ENCODE assay signal across 18 cellular contexts in the genomic region with DNA sequence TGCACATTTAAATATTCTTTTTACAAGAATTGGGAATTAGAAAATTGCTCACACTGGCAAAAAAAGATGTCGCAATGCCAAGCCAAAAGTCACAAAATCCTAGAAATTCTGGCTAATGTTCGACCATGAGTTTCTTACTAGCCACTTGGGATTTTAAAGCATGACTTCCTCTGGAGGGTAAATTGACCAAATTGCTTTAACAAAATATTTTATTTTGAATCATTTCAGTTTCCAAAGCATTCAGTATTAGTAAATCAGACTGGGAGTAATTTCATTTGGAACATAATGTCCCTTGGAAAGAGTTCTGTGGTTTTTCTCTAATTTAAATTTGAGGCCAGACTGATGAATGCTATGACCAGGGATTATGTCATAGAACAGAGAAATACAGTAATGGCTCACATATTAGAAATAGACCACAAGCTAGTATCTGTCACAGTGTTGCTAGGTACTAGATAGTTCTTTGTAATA. TPM values are rescaled to one million over a fixed set of nuclear protein-coding genes. Genes with fewer than 3 reads are reported as not detected.
DNase-seq lines count a peak whose midpoint lies in the region; ATAC-seq, FAIRE-seq and TF ChIP-seq lines count a peak whose summit lies in the region.
"Had no signal": no experiment of that assay in that cellular context is flagged by ENCODE, and none has a peak within 500 bp of the region (broad histone marks: within the 10 kb centered on the region; RNA-seq: fewer than 3 reads in every experiment).

No MANE protein-coding gene starts in this region.

- no peak overlapping the region for H2BK120ac ChIP-seq in H1 (replicated peaks; ENCODE audit: low read depth, low read length)

- H3K27ac Mint-ChIP-seq in WTC11 = no peak overlapping the region
- H3K27ac Mint-ChIP-seq: activated CD8-positive, alpha-beta memory T cell treated with anti-CD3 and anti-CD28 coated beads, Interleukin-2, amount 10 ng/mL, durations not matched to agents 7 days and 5 days; activated naive CD8-positive, alpha-beta T cell treated with anti-CD3 and anti-CD28 coated beads, Interleukin-2, amount 50 U/mL, for 24 hours; H9 had no signal

- H4K20me1 ChIP-seq in H1 (replicated peaks in 1 of 2; ENCODE audit: control insufficient read depth in 1 of 2, insufficient read depth in 2 of 2, low read length in 2 of 2) = no peaks in the 10 kb centered on the region

- H3K36me3 ChIP-seq in H1 (ENCODE audit: control insufficient read depth in 2 of 4, insufficient read depth in 4 of 4, low read length in 3 of 4) (peaks cover 0 to 3% (median 0%) of the 10 kb centered on the region in 4 experiments; a peak in 3 of 8 replicates), mucosa of rectum (ENCODE audit: control insufficient read depth in 2 of 2, insufficient read depth in 2 of 2, low read length in 2 of 2) (no peaks in the 10 kb centered on the region)

- no peak for ATAC-seq in WTC11
- ATAC-seq: activated CD8-positive, alpha-beta memory T cell treated with anti-CD3 and anti-CD28 coated beads, Interleukin-2, amount 10 ng/mL, durations not matched to agents 7 days and 5 days; activated naive CD8-positive, alpha-beta T cell treated with anti-CD3 and anti-CD28 coated beads, Interleukin-2, amount 50 U/mL, for 24 hours had no signal

- H2BK5ac ChIP-seq in H1 (ENCODE audit: low read depth, low read length) = no peak overlapping the region

- no peak overlapping the region for H4K91ac ChIP-seq in H1 (replicated peaks; ENCODE audit: insufficient read length, low read length)

- no peak overlapping the region for H2AFZ ChIP-seq in H1 (ENCODE audit: low read length)

- H3K4me1 Mint-ChIP-seq in WTC11 = peaks cover 16% of the 10 kb centered on the region
- H3K4me1 Mint-ChIP-seq: activated CD8-positive, alpha-beta memory T cell treated with anti-CD3 and anti-CD28 coated beads, Interleukin-2, amount 10 ng/mL, durations not matched to agents 7 days and 5 days; activated naive CD8-positive, alpha-beta T cell treated with anti-CD3 and anti-CD28 coated beads, Interleukin-2, amount 50 U/mL, for 24 hours; neural crest cell had no signal

- H3K9me3 Mint-ChIP-seq in WTC11 = peaks cover 14% of the 10 kb centered on the region
- H3K9me3 Mint-ChIP-seq: activated naive CD8-positive, alpha-beta T cell treated with anti-CD3 and anti-CD28 coated beads, Interleukin-2, amount 50 U/mL, for 24 hours had no signal

- H3K79me1 ChIP-seq in H1 (ENCODE audit: low read depth, low read length) = no peaks in the 10 kb centered on the region

- CTCF ChIA-PET in H1 (lab: Charles Lee; ENCODE audit: partially characterized antibody) = no interaction called here
- CTCF ChIA-PET in WTC11 (lab: Charles Lee) = no interaction called here

- H4K5ac ChIP-seq in H1 (ENCODE audit: insufficient read length, low read depth, low read length) = no peak overlapping the region

- H3K27me3 ChIP-seq in H1 (replicated peaks in 1 of 4; ENCODE audit: control insufficient read depth in 3 of 4, extremely low read depth in 1 of 4, insufficient read depth in 3 of 4, low read length in 3 of 4) (no peaks in the 10 kb centered on the region), mucosa of rectum (ENCODE audit: control insufficient read depth in 2 of 2, insufficient read depth in 2 of 2, low read length in 2 of 2) (no peaks in the 10 kb centered on the region)

- H3K18ac ChIP-seq in H1 (ENCODE audit: extremely low read depth, low read length) = no peak overlapping the region

- 82% methylated on average over 2 of the region's 2 CpGs; no CpG with 5 or more reads in 1 of the 2 experiments for WGBS in H1 (ENCODE audit: extremely low coverage in 1 of 2, insufficient coverage in 1 of 2, insufficient read length in 1 of 2, insufficient replicate concordance in 2 of 2, low coverage in 1 of 2, low lambda C conversion rate in 2 of 2, missing lambda C conversion rate in 1 of 2), 2 experiments

- H3K9ac ChIP-seq in H1 (replicated peaks in 1 of 4; ENCODE audit: extremely low read depth in 1 of 4, low read depth in 3 of 4, low read length in 3 of 4) (no peak overlapping the region), mucosa of rectum (ENCODE audit: low read depth in 1 of 2, low read length in 2 of 2) (no peak overlapping the region)

- no peak overlapping the region for H2BK12ac ChIP-seq in H1 (ENCODE audit: low read depth, low read length)

- H3K27ac ChIP-seq in H1 (ENCODE audit: low read depth, low read length) (no peak overlapping the region), mucosa of rectum (ENCODE audit: low read depth in 2 of 2, low read length in 2 of 2) (peak overlapping the region; percentile 59 to 72)
- H3K27ac ChIP-seq: RWPE1 had no signal

- H3K4me1 ChIP-seq in H1 (replicated peaks in 1 of 4; ENCODE audit: control insufficient read depth in 3 of 4, insufficient read depth in 4 of 4, low read length in 3 of 4) (peaks cover 0 to 2% (median 0%) of the 10 kb centered on the region in 4 experiments; a peak in 1 of 7 replicates), mucosa of rectum (ENCODE audit: control insufficient read depth in 2 of 2, insufficient read depth in 2 of 2, low read length in 2 of 2) (peaks cover 2 to 8% of the 10 kb centered on the region in 2 donors)

- no peak overlapping the region for H3K14ac ChIP-seq in H1 (ENCODE audit: insufficient read length)

- H3K56ac ChIP-seq in H1 (replicated peaks; ENCODE audit: insufficient read length, low read depth, low read length) = no peak overlapping the region

- H3K27me3 Mint-ChIP-seq in WTC11 (ENCODE audit: low read depth) = no peaks in the 10 kb centered on the region

- H2AK5ac ChIP-seq in H1 (ENCODE audit: low read depth, low read length) = no peak overlapping the region

- no peaks in the 10 kb centered on the region for H3K79me2 ChIP-seq in H1 (ENCODE audit: control insufficient read depth in 1 of 2, insufficient read depth in 2 of 2, low read length in 2 of 2)

- POLR2A ChIA-PET in H1 (lab: Charles Lee; ENCODE audit: partially characterized antibody) (no interaction called here), WTC11 (lab: Charles Lee) (no interaction called here)

- DNase-seq in COLO829 (ENCODE audit: low spot score) = peak; percentile 21
- DNase-seq in M059J (ENCODE audit: low read depth) = peak; percentile 56
- DNase-seq in H1 (ENCODE audit: low read depth in 1 of 2, low spot score in 2 of 2) = no peak
- DNase-seq in AG08396 (ENCODE audit: low spot score) = no peak
- no peak for DNase-seq in MV-4-11 (lab: John Stamatoyannopoulos, UW)
- no peak for DNase-seq in WTC11 (ENCODE audit: low spot score)
- no peak for DNase-seq in activated CD4-positive, alpha-beta T cell treated with anti-CD3 and anti-CD28 coated beads for 48 hours
- DNase-seq: activated CD8-positive, alpha-beta memory T cell treated with anti-CD3 and anti-CD28 coated beads, Interleukin-2, amount 10 ng/mL, durations not matched to agents 7 days and 5 days; activated naive CD8-positive, alpha-beta T cell treated with anti-CD3 and anti-CD28 coated beads, Interleukin-2, amount 50 U/mL, for 24 hours; dermis blood vessel endothelial cell; DND-41; H9; head of caudate nucleus; NCI-H446 had no signal

- no peak overlapping the region for H3K4me3 Mint-ChIP-seq in WTC11
- H3K4me3 Mint-ChIP-seq: activated CD8-positive, alpha-beta memory T cell treated with anti-CD3 and anti-CD28 coated beads, Interleukin-2, amount 10 ng/mL, durations not matched to agents 7 days and 5 days; activated naive CD8-positive, alpha-beta T cell treated with anti-CD3 and anti-CD28 coated beads, Interleukin-2, amount 50 U/mL, for 24 hours; H9; neural crest cell had no signal

- no peaks in the 10 kb centered on the region for H3K23me2 ChIP-seq in H1 (ENCODE audit: low read depth, low read length)

- no peak overlapping the region for H3K4me3 ChIP-seq in H1 (ENCODE audit: extremely low read depth in 1 of 4, insufficient read depth in 2 of 4, low read depth in 3 of 4, low read length in 4 of 4)
- H3K4me3 ChIP-seq in mucosa of rectum (ENCODE audit: low read length in 2 of 2) = no peak overlapping the region

- TF ChIP-seq CTCF in H1 (IDR thresholded peaks at IDR 0.05; ENCODE audit: control extremely low read depth in 1 of 3, insufficient read depth in 1 of 3, low read depth in 1 of 3, low read length in 3 of 3) (no peak), WTC11 (IDR thresholded peaks at IDR 0.05) (no peak)

- no peak overlapping the region for H3K4ac ChIP-seq in H1 (replicated peaks; ENCODE audit: insufficient read length, low read depth, low read length)

- H3K23ac ChIP-seq in H1 (ENCODE audit: insufficient read length) = no peak overlapping the region

- no peak for TF ChIP-seq EP300 in H1 (IDR thresholded peaks at IDR 0.05; ENCODE audit: borderline replicate concordance in 1 of 2, low read depth in 2 of 2, low read length in 2 of 2)

- H4K8ac ChIP-seq in H1 (ENCODE audit: extremely low read depth, insufficient read depth, low read length) = no peak overlapping the region

- H2BK20ac ChIP-seq in H1 (ENCODE audit: low read length) = no peak overlapping the region

- H3K36me3 Mint-ChIP-seq in WTC11 = peaks cover 30% of the 10 kb centered on the region
- H3K36me3 Mint-ChIP-seq: activated CD8-positive, alpha-beta memory T cell treated with anti-CD3 and anti-CD28 coated beads, Interleukin-2, amount 10 ng/mL, durations not matched to agents 7 days and 5 days had no signal

- TF ChIP-seq RAD21 in H1 (IDR thresholded peaks at IDR 0.05 in 1 of 2, conservative IDR thresholded peaks at IDR 0.05 in 1 of 2; ENCODE audit: low read depth in 2 of 2, low read length in 2 of 2) = no peak

- no peak for FAIRE-seq in H1 (lab: Jason Lieb, UNC)

- H3K9me3 ChIP-seq in H1 (ENCODE audit: insufficient read depth in 2 of 2, low read depth in 1 of 2, low read length in 1 of 2) (no peaks in the 10 kb centered on the region; a peak in 1 of 4 replicates), mucosa of rectum (ENCODE audit: control insufficient read depth in 2 of 2, low read length in 2 of 2) (no peaks in the 10 kb centered on the region)

- TF ChIP-seq POLR2A in H1 (IDR thresholded peaks at IDR 0.05; ENCODE audit: control extremely low read depth in 1 of 2, low read depth in 2 of 2, low read length in 2 of 2) = no peak

- H3K4me2 ChIP-seq in H1 (ENCODE audit: insufficient read depth in 1 of 2, low read depth in 2 of 2, low read length in 2 of 2) = no peak overlapping the region

- H2BK15ac ChIP-seq in H1 (ENCODE audit: low read length) = no peak overlapping the region

RNA-seq across cellular contexts. Expression of gene CXCL5, which starts 7.6 kb away (rescaled TPM):
- total RNA-seq in M059J (2014; rRNA removed; shearing (Covaris generic)) = 0.62 and 0.74 TPM in 2 replicates
- 10.9 and 11.4 TPM in 2 replicates for total RNA-seq in H1 (2021; fragmentation: NEBNext Ultra II Directional; extraction: Animal tissue kit (Norgen Biotek cat#: 25700))
- polyA plus RNA-seq in H1 (2011; rRNA removed) = 8.5 and 15.6 TPM in 2 replicates
- 11.4 TPM for polyA plus RNA-seq in H1 (2011; cell fraction: cytosol; rRNA removed)
- 6.9 TPM for polyA plus RNA-seq in H1 (2011; cell fraction: nucleus; rRNA removed)
- polyA plus RNA-seq in H1 (2012, experiment 1 of 2) = 10.4 to 18.4 TPM (median 15.3 TPM) in 4 replicates
- 8.6 TPM for polyA plus RNA-seq in H1 (2012, experiment 2 of 2)
- 11.4 TPM for polyA plus RNA-seq in H1 (2013, experiment 1 of 2)
- polyA plus RNA-seq in H1 (2013, experiment 2 of 2) = 12.6 TPM
- 2.7 and 8.1 TPM in 2 replicates for polyA minus RNA-seq in H1 (2011; rRNA and poly(A)+ RNA removed)
- polyA minus RNA-seq in H1 (2011; cell fraction: cytosol; rRNA and poly(A)+ RNA removed) = 6.5 TPM
- polyA minus RNA-seq in H1 (2011; cell fraction: nucleus; rRNA and poly(A)+ RNA removed) = 8.0 TPM
- 3.6 to 8.8 TPM (median 8.1 TPM) in 3 replicates for total RNA-seq in WTC11 (2021)
- total RNA-seq: activated CD8-positive, alpha-beta memory T cell treated with anti-CD3 and anti-CD28 coated beads, Interleukin-2, amount 10 ng/mL, durations not matched to agents 7 days and 5 days; ureter had no signal

RNA-seq across cellular contexts. Expression of gene PPBP, which starts 18.1 kb away (rescaled TPM):
- not detected in 2 replicates for total RNA-seq in M059J (2014; rRNA removed; shearing (Covaris generic))
- 0.43 TPM in 1 of 2 replicates, not detected in the other for total RNA-seq in H1 (2021; fragmentation: NEBNext Ultra II Directional; extraction: Animal tissue kit (Norgen Biotek cat#: 25700))
- polyA plus RNA-seq in H1 (2011; rRNA removed) = 0.18 TPM in 1 of 2 replicates, not detected in the other
- not detected for polyA plus RNA-seq in H1 (2011; cell fraction: cytosol; rRNA removed)
- not detected for polyA plus RNA-seq in H1 (2011; cell fraction: nucleus; rRNA removed)
- polyA plus RNA-seq in H1 (2012, experiment 1 of 2) = 0.27 to 0.31 TPM in 2 of 4 replicates, not detected in the others
- polyA plus RNA-seq in H1 (2012, experiment 2 of 2) = not detected
- 0.45 TPM for polyA plus RNA-seq in H1 (2013, experiment 1 of 2)
- polyA plus RNA-seq in H1 (2013, experiment 2 of 2) = 0.57 TPM
- not detected in 2 replicates for polyA minus RNA-seq in H1 (2011; rRNA and poly(A)+ RNA removed)
- not detected for polyA minus RNA-seq in H1 (2011; cell fraction: cytosol; rRNA and poly(A)+ RNA removed)
- not detected for polyA minus RNA-seq in H1 (2011; cell fraction: nucleus; rRNA and poly(A)+ RNA removed)
- total RNA-seq in WTC11 (2021) = not detected in 3 replicates
- total RNA-seq: activated CD8-positive, alpha-beta memory T cell treated with anti-CD3 and anti-CD28 coated beads, Interleukin-2, amount 10 ng/mL, durations not matched to agents 7 days and 5 days; dermis blood vessel endothelial cell; neural crest cell; ureter had no signal

RNA-seq across cellular contexts. Expression of gene PF4, which starts 24.2 kb away (rescaled TPM):
- total RNA-seq in M059J (2014; rRNA removed; shearing (Covaris generic)) = not detected in 2 replicates
- 0.71 and 2.0 TPM in 2 replicates for total RNA-seq in H1 (2021; fragmentation: NEBNext Ultra II Directional; extraction: Animal tissue kit (Norgen Biotek cat#: 25700))
- polyA plus RNA-seq in H1 (2011; rRNA removed) = 2.3 and 4.5 TPM in 2 replicates
- 2.9 TPM for polyA plus RNA-seq in H1 (2011; cell fraction: cytosol; rRNA removed)
- 1.6 TPM for polyA plus RNA-seq in H1 (2011; cell fraction: nucleus; rRNA removed)
- 0.69 to 1.6 TPM (median 1.3 TPM) in 4 replicates for polyA plus RNA-seq in H1 (2012, experiment 1 of 2)
- polyA plus RNA-seq in H1 (2012, experiment 2 of 2) = 1.5 TPM
- polyA plus RNA-seq in H1 (2013, experiment 1 of 2) = 4.7 TPM
- 4.1 TPM for polyA plus RNA-seq in H1 (2013, experiment 2 of 2)
- 0.37 TPM in 1 of 2 replicates, not detected in the other for polyA minus RNA-seq in H1 (2011; rRNA and poly(A)+ RNA removed)
- 2.1 TPM for polyA minus RNA-seq in H1 (2011; cell fraction: cytosol; rRNA and poly(A)+ RNA removed)
- polyA minus RNA-seq in H1 (2011; cell fraction: nucleus; rRNA and poly(A)+ RNA removed) = not detected
- total RNA-seq in WTC11 (2021) = 1.2 to 3.9 TPM (median 3.6 TPM) in 3 replicates
- total RNA-seq: activated CD8-positive, alpha-beta memory T cell treated with anti-CD3 and anti-CD28 coated beads, Interleukin-2, amount 10 ng/mL, durations not matched to agents 7 days and 5 days; dermis blood vessel endothelial cell; neural crest cell; ureter had no signal

RNA-seq across cellular contexts. Expression of gene CXCL3, which starts 32.4 kb away (rescaled TPM):
- total RNA-seq in M059J (2014; rRNA removed; shearing (Covaris generic)) = 0.81 and 6.3 TPM in 2 replicates
- total RNA-seq in H1 (2021; fragmentation: NEBNext Ultra II Directional; extraction: Animal tissue kit (Norgen Biotek cat#: 25700)) = 5.2 TPM in 2 replicates
- 3.1 and 3.7 TPM in 2 replicates for polyA plus RNA-seq in H1 (2011; rRNA removed)
- polyA plus RNA-seq in H1 (2011; cell fraction: cytosol; rRNA removed) = 3.2 TPM
- 4.2 TPM for polyA plus RNA-seq in H1 (2011; cell fraction: nucleus; rRNA removed)
- polyA plus RNA-seq in H1 (2012, experiment 1 of 2) = 3.5 to 5.5 TPM (median 4.0 TPM) in 4 replicates
- polyA plus RNA-seq in H1 (2012, experiment 2 of 2) = 3.6 TPM
- 8.8 TPM for polyA plus RNA-seq in H1 (2013, experiment 1 of 2)
- polyA plus RNA-seq in H1 (2013, experiment 2 of 2) = 8.1 TPM
- 1.3 and 1.5 TPM in 2 replicates for polyA minus RNA-seq in H1 (2011; rRNA and poly(A)+ RNA removed)
- 2.6 TPM for polyA minus RNA-seq in H1 (2011; cell fraction: cytosol; rRNA and poly(A)+ RNA removed)
- polyA minus RNA-seq in H1 (2011; cell fraction: nucleus; rRNA and poly(A)+ RNA removed) = 4.7 TPM
- total RNA-seq in WTC11 (2021) = 3.5 to 7.7 TPM (median 7.0 TPM) in 3 replicates
- total RNA-seq: activated CD8-positive, alpha-beta memory T cell treated with anti-CD3 and anti-CD28 coated beads, Interleukin-2, amount 10 ng/mL, durations not matched to agents 7 days and 5 days; ureter had no signal

Comparison
In these comparisons a context has a peak if more than half of its experiments do, and no peak if none do; other contexts are left out.
1. DNase-seq: peak in COLO829 (single experiment) and M059J (single experiment); none in H1 (0 of 2), AG08396 (single experiment), MV-4-11 (single experiment), WTC11 (single experiment) and activated CD4-positive, alpha-beta T cell treated with anti-CD3 and anti-CD28 coated beads for 48 hours (single experiment).